Comparison of ENCODE assay signal across 31 cellular contexts in genomic region chrX:30779453-30780030, GRCh38.
"Had no signal": no experiment of that assay in that cellular context is flagged by ENCODE, and none has a peak within 500 bp of the region (broad histone marks: within the 10 kb centered on the region; RNA-seq: fewer than 3 reads in every experiment).

No MANE protein-coding gene starts in this region.

- H3K27ac Mint-ChIP-seq: endodermal cell; memory B cell; mesothelial cell of epicardium; naive B cell; natural killer cell treated with Interleukin-12 subunit alpha and Interleukin-12 subunit beta and Interleukin-15 and Interleukin-18, amount 100 ng/mL, for 72 hours; stimulated activated naive CD8-positive, alpha-beta T cell treated with anti-CD3 and anti-CD28 coated beads, Interleukin-15, amount 100 ng/mL, for 72 hours had no signal

- H3K9me3 Mint-ChIP-seq: memory B cell had no signal

- H3K4me1 Mint-ChIP-seq: memory B cell, mesothelial cell of epicardium, naive B cell, neural crest cell had no signal

- H3K4me1 ChIP-seq: gastrocnemius medialis, left lung, parathyroid adenoma, prostate gland, right atrium auricular region, thyroid gland, vagina had no signal

- ATAC-seq: esophagus mucosa; gastrocnemius medialis; left cardiac atrium; left lung; mucosa of descending colon; sciatic nerve; stimulated activated naive CD8-positive, alpha-beta T cell treated with anti-CD3 and anti-CD28 coated beads, Interleukin-15, amount 100 ng/mL, for 72 hours had no signal

- DNase-seq: effector CD8-positive, alpha-beta T cell; endodermal cell; foreskin fibroblast; gastrocnemius medialis; left cardiac atrium; left lung; mucosa of descending colon; naive B cell; stimulated activated CD4-positive, alpha-beta T cell treated with anti-CD3 and anti-CD28 coated beads, Interleukin-12 subunit alpha, Interleukin-12 subunit beta, amount 100 ng/mL, for 4 hours; stimulated activated CD4-positive, alpha-beta T cell treated with anti-CD3 and anti-CD28 coated beads, Interleukin-1b, Interleukin-23, amount 100 ng/mL, for 48 hours; stimulated activated CD4-positive, alpha-beta T cell treated with anti-CD3 and anti-CD28 coated beads, Interleukin-4, amount 100 ng/mL, for 1 hour; stimulated activated CD8-positive, alpha-beta memory T cell treated with anti-CD3 and anti-CD28 coated beads, Interleukin-4, amount 100 ng/mL, for 48 hours; stimulated activated naive CD4-positive, alpha-beta T cell; stimulated activated naive CD8-positive, alpha-beta T cell treated with anti-CD3 and anti-CD28 coated beads, Interleukin-15, amount 100 ng/mL, for 72 hours; thyroid gland; trophoblast cell had no signal

- H3K9me3 ChIP-seq: gastrocnemius medialis, left lung, mucosa of descending colon, neutrophil, prostate gland, right atrium auricular region, thyroid gland, vagina had no signal

- H3K27me3 Mint-ChIP-seq: stimulated activated naive CD8-positive, alpha-beta T cell treated with anti-CD3 and anti-CD28 coated beads, Interleukin-15, amount 100 ng/mL, for 72 hours had no signal

- H3K27me3 ChIP-seq: gastrocnemius medialis, left lung, neutrophil, right atrium auricular region, thyroid gland, vagina had no signal

- H3K36me3 ChIP-seq: gastrocnemius medialis, left lung, neutrophil, prostate gland, right atrium auricular region, thyroid gland, vagina had no signal

- H3K36me3 Mint-ChIP-seq: memory B cell; naive B cell; natural killer cell treated with Interleukin-12 subunit alpha and Interleukin-12 subunit beta and Interleukin-15 and Interleukin-18, amount 100 ng/mL, for 72 hours had no signal

- H3K27ac ChIP-seq: dorsolateral prefrontal cortex, epithelial cell of prostate, gastrocnemius medialis, left lung, neutrophil, parathyroid adenoma, prostate gland, right atrium auricular region, thyroid gland, vagina had no signal

- H3K4me3 Mint-ChIP-seq: endodermal cell; memory B cell; mesothelial cell of epicardium; naive B cell; natural killer cell treated with Interleukin-12 subunit alpha and Interleukin-12 subunit beta and Interleukin-15 and Interleukin-18, amount 100 ng/mL, for 72 hours; neural crest cell; stimulated activated naive CD8-positive, alpha-beta T cell treated with anti-CD3 and anti-CD28 coated beads, Interleukin-15, amount 100 ng/mL, for 72 hours had no signal

- H3K4me3 ChIP-seq: dorsolateral prefrontal cortex, gastrocnemius medialis, left lung, lung, mucosa of descending colon, prostate gland, right atrium auricular region, smooth muscle cell, thyroid gland, vagina had no signal
